ENCODE assay signal across 17 cellular contexts in the genomic region with DNA sequence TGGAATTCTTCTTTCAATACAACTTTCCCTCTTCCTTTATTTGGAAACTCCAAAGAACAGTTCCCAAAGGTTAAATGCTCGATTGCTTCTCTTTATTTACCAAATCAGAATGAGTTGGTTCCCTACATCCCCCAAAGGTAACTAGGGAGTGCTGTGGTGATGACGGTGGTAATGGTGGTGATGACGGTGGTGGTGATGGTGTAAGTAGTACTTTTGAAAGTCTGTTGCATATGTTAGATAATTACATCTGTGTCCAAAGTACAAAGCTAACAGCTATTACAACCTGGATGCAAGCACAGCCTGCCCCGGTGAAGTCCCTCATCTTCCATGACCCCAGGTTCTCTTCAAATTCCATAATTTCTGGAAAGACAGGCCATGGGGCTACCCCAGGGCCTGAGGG.
"Had no signal": no experiment of that assay in that cellular context is flagged by ENCODE, and none has a peak within 500 bp of the region (broad histone marks: within the 10 kb centered on the region; RNA-seq: fewer than 3 reads in every experiment).

No MANE protein-coding gene starts in this region.

- H3K27me3 Mint-ChIP-seq: effector memory CD8-positive, alpha-beta T cell; stimulated activated naive B cell treated with anti-CD40 and anti-IgM and Interleukin-4, amounts not matched to agents 10 μg/mL and 1 μg/mL and 100 μg/mL, for 72 hours had no signal

- H3K36me3 ChIP-seq: ascending aorta, breast epithelium had no signal

- H3K27me3 ChIP-seq: ascending aorta, breast epithelium, pancreas, tibial nerve had no signal

- ATAC-seq: activated CD4-positive, CD25-positive, alpha-beta regulatory T cell treated with anti-CD3 and anti-CD28 coated beads, Interleukin-2, amount 50 U/mL, for 24 hours; effector memory CD8-positive, alpha-beta T cell; stimulated activated naive B cell treated with anti-CD40 and anti-IgM and Interleukin-4, amounts not matched to agents 10 μg/mL and 1 μg/mL and 100 μg/mL, for 72 hours had no signal

- H3K36me3 Mint-ChIP-seq: activated naive CD8-positive, alpha-beta T cell treated with anti-CD3 and anti-CD28 coated beads, Interleukin-2, amount 10 ng/mL, durations not matched to agents 7 days and 5 days had no signal

- H3K4me1 Mint-ChIP-seq: activated naive CD8-positive, alpha-beta T cell treated with anti-CD3 and anti-CD28 coated beads, Interleukin-2, amount 10 ng/mL, durations not matched to agents 7 days and 5 days; stimulated activated naive B cell treated with anti-CD40 and anti-IgM and Interleukin-4, amounts not matched to agents 10 μg/mL and 1 μg/mL and 100 μg/mL, for 72 hours had no signal

- H3K27ac Mint-ChIP-seq: activated naive CD8-positive, alpha-beta T cell treated with anti-CD3 and anti-CD28 coated beads, Interleukin-2, amount 10 ng/mL, durations not matched to agents 7 days and 5 days; activated T-helper 1 cell treated with anti-CD3 and anti-CD28 coated beads, Interleukin-12 subunit alpha, Interleukin-12 subunit beta, Interleukin-2, Interleukin-4 antibody, amounts not matched to agents 30 ng/mL and 10 ng/mL and 1 ng/mL, durations not matched to agents 14 hours and 24 hours and 36 hours; effector memory CD8-positive, alpha-beta T cell; stimulated activated naive B cell treated with anti-CD40 and anti-IgM and Interleukin-4, amounts not matched to agents 10 μg/mL and 1 μg/mL and 100 μg/mL, for 72 hours; T-helper 2 cell treated with Interferon-gamma antibody and Interleukin-4, amounts not matched to agents 5 μg/mL and 100 μg/mL, for 36 hours had no signal

- H3K4me3 Mint-ChIP-seq: activated naive CD8-positive, alpha-beta T cell treated with anti-CD3 and anti-CD28 coated beads, Interleukin-2, amount 10 ng/mL, durations not matched to agents 7 days and 5 days; activated T-helper 1 cell treated with anti-CD3 and anti-CD28 coated beads, Interleukin-12 subunit alpha, Interleukin-12 subunit beta, Interleukin-2, Interleukin-4 antibody, amounts not matched to agents 30 ng/mL and 10 ng/mL and 1 ng/mL, durations not matched to agents 14 hours and 24 hours and 36 hours; effector memory CD8-positive, alpha-beta T cell; stimulated activated naive B cell treated with anti-CD40 and anti-IgM and Interleukin-4, amounts not matched to agents 10 μg/mL and 1 μg/mL and 100 μg/mL, for 72 hours; T-helper 2 cell treated with Interferon-gamma antibody and Interleukin-4, amounts not matched to agents 5 μg/mL and 100 μg/mL, for 36 hours had no signal

- H3K9me3 ChIP-seq: ascending aorta, breast epithelium, pancreas, tibial nerve had no signal

- H3K4me1 ChIP-seq: breast epithelium had no signal

- H3K27ac ChIP-seq: breast epithelium had no signal

- H3K9me3 Mint-ChIP-seq: activated naive CD8-positive, alpha-beta T cell treated with anti-CD3 and anti-CD28 coated beads, Interleukin-2, amount 10 ng/mL, durations not matched to agents 7 days and 5 days; activated T-helper 1 cell treated with anti-CD3 and anti-CD28 coated beads, Interleukin-12 subunit alpha, Interleukin-12 subunit beta, Interleukin-2, Interleukin-4 antibody, amounts not matched to agents 30 ng/mL and 10 ng/mL and 1 ng/mL, durations not matched to agents 14 hours and 24 hours and 36 hours; effector memory CD8-positive, alpha-beta T cell; stimulated activated naive B cell treated with anti-CD40 and anti-IgM and Interleukin-4, amounts not matched to agents 10 μg/mL and 1 μg/mL and 100 μg/mL, for 72 hours; T-helper 2 cell treated with Interferon-gamma antibody and Interleukin-4, amounts not matched to agents 5 μg/mL and 100 μg/mL, for 36 hours had no signal

- DNase-seq: activated CD4-positive, alpha-beta T cell treated with anti-CD3 and anti-CD28 coated beads, Interleukin-2, amount 50 U/mL, for 1 hour; activated CD8-positive, alpha-beta memory T cell treated with anti-CD3 and anti-CD28 coated beads for 24 hours; activated naive CD8-positive, alpha-beta T cell treated with anti-CD3 and anti-CD28 coated beads, Interleukin-2, amount 10 ng/mL, durations not matched to agents 7 days and 5 days; cerebellar nuclear complex; dermis blood vessel endothelial cell; effector memory CD8-positive, alpha-beta T cell; pancreas; stimulated activated CD4-positive, alpha-beta T cell treated with anti-CD3 and anti-CD28 coated beads, Interleukin-15, amount 100 ng/mL, for 24 hours; stimulated activated CD4-positive, alpha-beta T cell treated with anti-CD3 and anti-CD28 coated beads, Interleukin-4, amount 100 ng/mL, for 1 hour; stimulated activated naive B cell treated with anti-CD40 and anti-IgM and Interleukin-4, amounts not matched to agents 10 μg/mL and 1 μg/mL and 100 μg/mL, for 72 hours; substantia nigra had no signal

- H3K4me3 ChIP-seq: ascending aorta, breast epithelium, pancreas, tibial nerve had no signal
